13 cellular contexts compared by ENCODE assay signal in the genomic region with DNA sequence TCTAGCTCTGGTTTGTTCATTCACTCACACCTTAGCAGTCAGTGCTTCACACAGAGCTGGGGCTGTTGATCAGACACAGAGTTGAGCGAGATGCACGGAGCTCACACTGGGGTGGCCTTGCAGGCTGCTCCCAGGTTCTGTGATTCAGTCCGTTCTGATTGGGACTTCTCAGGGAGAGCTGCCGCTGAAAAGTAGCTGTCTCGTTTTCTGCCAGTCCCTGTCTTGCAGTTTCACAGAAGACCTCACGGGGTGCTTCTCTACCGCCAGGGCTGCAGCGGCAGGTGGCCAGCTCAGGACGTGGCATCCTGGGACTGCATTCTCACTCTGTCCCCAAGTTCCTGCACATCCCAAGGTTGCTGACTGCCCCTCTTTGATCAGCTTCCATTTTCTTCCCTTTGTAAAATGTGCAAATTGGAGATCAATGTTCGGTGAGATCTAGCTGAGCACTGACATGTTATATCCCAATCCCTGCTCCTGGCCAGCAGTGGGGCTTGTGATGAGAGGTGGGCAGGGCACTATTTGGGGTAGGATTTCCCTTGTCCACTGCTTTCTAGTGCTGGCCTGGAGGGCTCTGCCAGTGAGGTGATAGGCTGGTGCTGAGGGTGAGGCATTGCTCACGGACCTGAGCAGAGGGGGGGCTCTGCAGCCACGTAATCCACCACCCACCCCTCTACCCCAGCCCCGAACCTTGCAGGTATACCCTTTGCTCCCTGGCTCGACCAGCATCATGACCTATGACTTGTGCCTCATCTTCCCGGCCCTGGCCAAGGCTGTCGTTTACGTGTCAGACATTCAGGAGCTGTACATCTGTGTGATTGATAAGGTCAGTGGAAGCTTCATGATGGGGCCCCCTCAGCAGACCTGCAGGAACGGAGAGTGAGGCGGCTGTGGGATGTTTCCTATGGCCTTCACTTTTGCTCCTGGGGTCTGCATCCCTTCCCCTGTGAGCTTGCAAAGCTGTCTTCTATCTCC. TPM values are rescaled to one million over a fixed set of nuclear protein-coding genes. Genes with fewer than 3 reads are reported as not detected.
A peak's percentile ranks its signal among the peaks of the same experiment; 100 is the strongest.
DNase-seq lines count a peak whose midpoint lies in the region; ATAC-seq and TF ChIP-seq lines count a peak whose summit lies in the region.
"Had no signal": no experiment of that assay in that cellular context is flagged by ENCODE, and none has a peak within 500 bp of the region (broad histone marks: within the 10 kb centered on the region; RNA-seq: fewer than 3 reads in every experiment).

No MANE protein-coding gene starts in this region.

- in situ Hi-C loops in GM13977 (cut with MboI; ENCODE audit: low pct_unique_long_range_greater_than_20kb, low sequenced_read_pairs, unreplicated experiment), result no loop called here

- no peaks in the 10 kb centered on the region for H3K9me3 ChIP-seq in T-helper 17 cell (ENCODE audit: control insufficient read depth, low read length, poor library complexity, severe bottlenecking)

- no peaks in the 10 kb centered on the region for H3K4me1 Mint-ChIP-seq in HFFc6 (ENCODE audit: low read depth)
- H3K4me1 Mint-ChIP-seq in T-helper 17 cell, result peaks cover under 1% of the 10 kb centered on the region

- H3K27ac Mint-ChIP-seq in HFFc6 (no peak overlapping the region), T-helper 17 cell (no peak overlapping the region)
- H3K27ac Mint-ChIP-seq: natural killer cell had no signal

- H3K27me3 Mint-ChIP-seq in HFFc6 (ENCODE audit: insufficient read depth) (peaks cover 62% of the 10 kb centered on the region), T-helper 17 cell (peaks cover 61% of the 10 kb centered on the region)

- TF ChIP-seq CTCF in AG09319 (IDR thresholded peaks at IDR 0.05; ENCODE audit: low read depth, low read length), result peak; percentile 16
- TF ChIP-seq CTCF in HFFc6 (IDR thresholded peaks at IDR 0.05), result peak; percentile 52
- peak; percentile 75 for TF ChIP-seq CTCF in VCaP (conservative IDR thresholded peaks at IDR 0.05)
- no peak for TF ChIP-seq CTCF in GM13977 (IDR thresholded peaks at IDR 0.05; ENCODE audit: extremely low read depth, insufficient read depth, missing control alignments)

- H3K4me3 Mint-ChIP-seq in HFFc6 (no peak overlapping the region), T-helper 17 cell (no peak overlapping the region)
- H3K4me3 Mint-ChIP-seq: natural killer cell had no signal

- H3K9me3 Mint-ChIP-seq in HFFc6, result peaks cover 19% of the 10 kb centered on the region
- H3K9me3 Mint-ChIP-seq: natural killer cell had no signal

- no peak overlapping the region for H3K27ac ChIP-seq in VCaP

- H3K36me3 Mint-ChIP-seq in HFFc6 (ENCODE audit: low read depth), result peaks cover 11% of the 10 kb centered on the region
- no peaks in the 10 kb centered on the region for H3K36me3 Mint-ChIP-seq in T-helper 17 cell (ENCODE audit: low read depth)
- H3K36me3 Mint-ChIP-seq: natural killer cell had no signal

- ATAC-seq in T-helper 17 cell, result no peak
- ATAC-seq: natural killer cell had no signal

- DNase-seq in AG09319 (ENCODE audit: extremely low read depth, low read depth) (no peak), HFFc6 (no peak), iris pigment epithelial cell (ENCODE audit: low read depth) (peak; percentile 18), NCI-H1930 (lab: John Stamatoyannopoulos, UW) (no peak), NOMO-1 treated with DMSO at 0.1 percent for 48 hours (lab: John Stamatoyannopoulos, UW; ENCODE audit: unreplicated experiment) (no peak), GM13977 (ENCODE audit: low spot score) (no peak), T-helper 17 cell (no peak)
- DNase-seq: activated CD8-positive, alpha-beta memory T cell treated with anti-CD3 and anti-CD28 coated beads, Interleukin-2, amount 50 U/mL, for 4 hours; natural killer cell; NCI-H2171; stimulated activated CD4-positive, alpha-beta T cell treated with anti-CD3 and anti-CD28 coated beads, Interleukin-4, amount 100 ng/mL, for 24 hours; SW 1271 had no signal

RNA-seq across cellular contexts. Expression of a gene that starts 5.3 kb away (rescaled TPM):
- 1 to 10 TPM; 6.8 to 8.4 (median 7.4) TPM for total RNA-seq in HFFc6 (2021; fragmentation: NEBNext Ultra II Directional; extraction: Animal tissue kit (Norgen Biotek cat#: 25700))
- total RNA-seq in T-helper 17 cell, result under 1 TPM; 0.50 TPM

RNA-seq across cellular contexts. Expression of a gene that starts 43.8 kb away (rescaled TPM):
- total RNA-seq in HFFc6 (2021; fragmentation: NEBNext Ultra II Directional; extraction: Animal tissue kit (Norgen Biotek cat#: 25700)), result 10 to 100 TPM; 18.6 to 22.9 (median 19.9) TPM
- 10 to 100 TPM; 10.5 to 14.9 TPM for total RNA-seq in T-helper 17 cell

Comparison
In these comparisons a context has a peak if more than half of its experiments do, and no peak if none do; other contexts are left out.
1. RNA of a gene that starts 5.3 kb away (total RNA-seq): 6.8 to 8.4 TPM in HFFc6; 0.50 TPM in T-helper 17 cell; every median in the first group is over 4 times any median in the second.